In the genomic region with DNA sequence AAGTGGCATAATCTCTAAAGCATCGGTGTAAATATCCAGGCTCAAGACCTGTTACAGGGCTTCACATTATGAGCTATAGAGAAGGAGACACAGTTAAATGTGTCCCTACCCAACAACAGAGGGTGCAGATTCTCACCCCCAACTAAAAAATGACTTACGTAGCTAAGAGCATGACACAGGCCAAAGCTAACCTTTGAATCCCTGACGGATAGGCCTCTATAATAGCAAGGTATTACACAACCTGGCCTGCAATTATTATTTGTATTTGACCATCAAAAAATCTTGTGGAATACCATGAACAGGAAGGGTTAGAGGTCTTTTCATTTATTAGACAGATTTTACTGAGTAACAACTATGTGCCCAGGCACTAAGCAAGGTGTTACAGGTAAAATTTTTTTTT, we compare ENCODE assay signal across 34 cellular contexts. TPM values are rescaled to one million over a fixed set of nuclear protein-coding genes. Genes with fewer than 3 reads are reported as not detected.
"Had no signal": no experiment of that assay in that cellular context is flagged by ENCODE, and none has a peak within 500 bp of the region (broad histone marks: within the 10 kb centered on the region; RNA-seq: fewer than 3 reads in every experiment).

No MANE protein-coding gene starts in this region.

- H3K4me2 ChIP-seq: KMS-11, SK-N-SH had no signal

- H3K4me1 ChIP-seq: Peyer's patch had no signal

- H3K9me3 ChIP-seq: Peyer's patch, SK-N-SH had no signal

- H3K27ac ChIP-seq: KMS-11, Peyer's patch, SJSA1, VCaP had no signal

- ATAC-seq: activated CD8-positive, alpha-beta T cell treated with anti-CD3 and anti-CD28 coated beads for 36 hours; activated naive CD8-positive, alpha-beta T cell treated with anti-CD3 and anti-CD28 coated beads, Interleukin-2, amount 50 U/mL, for 24 hours; PC-3 had no signal

- H3K27me3 ChIP-seq: Peyer's patch, SJSA1 had no signal

- FAIRE-seq: bronchial epithelial cell had no signal

- H3K36me3 ChIP-seq: Peyer's patch, SJSA1 had no signal

- DNase-seq: activated CD4-positive, alpha-beta T cell treated with anti-CD3 and anti-CD28 coated beads for 1 hour; activated CD4-positive, alpha-beta T cell treated with anti-CD3 and anti-CD28 coated beads for 48 hours; activated CD4-positive, alpha-beta T cell treated with anti-CD3 and anti-CD28 coated beads, Interleukin-2, amount 50 U/mL, for 4 hours; activated CD4-positive, CD25-positive, alpha-beta regulatory T cell; activated CD8-positive, alpha-beta T cell treated with anti-CD3 and anti-CD28 coated beads for 36 hours; activated gamma-delta T cell treated with Interleukin-2 at 50 U/mL for 16 hours; activated naive CD4-positive, alpha-beta T cell treated with anti-CD3 and anti-CD28 coated beads, Interleukin-2, amount 10 ng/mL, durations not matched to agents 7 days and 5 days; activated naive CD8-positive, alpha-beta T cell treated with anti-CD3 and anti-CD28 coated beads, Interleukin-2, amount 50 U/mL, for 24 hours; activated T-cell treated with anti-CD3 and anti-CD28 coated beads, Interleukin-2, amount 50 U/mL, for 24 hours; anterior cingulate cortex; caudate nucleus; MM.1S; MV-4-11; NCI-H1092; NCI-H1436 treated with DMSO at 0.1 percent for 48 hours; NCI-H1694 treated with DMSO at 0.1 percent for 48 hours; NCI-H2029; NCI-H510A; NCI-H526; NCI-H748 treated with DMSO at 0.1 percent for 48 hours; NK-92 treated with Interleukin-12 subunit alpha and Interleukin-12 subunit beta, amount 100 ng/mL, for 24 hours; PC-3; Peyer's patch; RPMI8226; SHP77 treated with DMSO at 0.1 percent for 48 hours; SK-N-SH; T-helper 9 cell had no signal

- H3K4me3 ChIP-seq: Peyer's patch, SJSA1 had no signal

- H3K9ac ChIP-seq: KMS-11, SK-N-SH had no signal

RNA-seq across cellular contexts. Expression of gene RNU4ATAC, which starts 45.1 kb away (rescaled TPM):
- total RNA-seq: activated CD8-positive, alpha-beta memory T cell treated with anti-CD3 and anti-CD28 coated beads for 36 hours; activated CD8-positive, alpha-beta T cell treated with anti-CD3 and anti-CD28 coated beads for 36 hours; activated T-helper 2 cell treated with anti-CD3 and anti-CD28 coated beads, Interferon-gamma antibody, Interleukin-2, Interleukin-4, amounts not matched to agents 10 μg/mL and 5 μg/mL and 100 μg/mL, durations not matched to agents 14 hours and 24 hours and 36 hours; LHCN-M2; PC-3; SJSA1 had no signal
- polyA plus RNA-seq: SK-N-SH had no signal
